Comparison of ENCODE assay signal across 28 cellular contexts in the genomic region with DNA sequence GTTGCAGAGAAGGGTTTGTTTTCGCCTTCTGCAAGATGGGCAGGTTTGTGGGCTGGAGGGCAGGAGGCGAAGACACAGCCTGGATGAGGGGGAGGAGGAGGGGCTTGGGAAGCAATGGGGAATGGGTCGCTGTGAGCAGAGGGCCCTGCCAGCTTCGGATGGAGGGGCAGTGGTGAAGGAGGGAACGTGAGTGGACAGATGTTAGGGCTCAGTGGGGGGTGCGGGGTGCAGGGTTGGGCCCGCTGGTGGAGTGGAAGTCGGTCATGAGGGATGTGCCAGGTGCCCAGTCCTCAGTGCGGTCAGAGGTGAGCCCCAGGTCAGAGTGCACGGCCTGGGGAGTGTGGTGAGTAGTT. TPM values are rescaled to one million over a fixed set of nuclear protein-coding genes. Genes with fewer than 3 reads are reported as not detected.
DNase-seq lines count a peak whose midpoint lies in the region; ATAC-seq, FAIRE-seq and TF ChIP-seq lines count a peak whose summit lies in the region.
"Had no signal": no experiment of that assay in that cellular context is flagged by ENCODE, and none has a peak within 500 bp of the region (broad histone marks: within the 10 kb centered on the region; RNA-seq: fewer than 3 reads in every experiment).

No MANE protein-coding gene starts in this region.

- no peaks in the 10 kb centered on the region for H3K36me3 ChIP-seq in BLaER1
- H3K36me3 ChIP-seq in OCI-LY1 (ENCODE audit: insufficient read depth, low read length): no peaks in the 10 kb centered on the region
- H3K36me3 ChIP-seq: ascending aorta, cardiac muscle cell, pancreas, uterus had no signal

- peaks cover 30% of the 10 kb centered on the region for H3K4me1 Mint-ChIP-seq in T-helper 2 cell treated with Interferon-gamma antibody and Interleukin-4, amounts not matched to agents 5 μg/mL and 100 μg/mL, for 36 hours (ENCODE audit: low read depth)
- peaks cover 13 to 56% of the 10 kb centered on the region in 2 donors for H3K4me1 Mint-ChIP-seq in natural killer cell

- H3F3A ChIP-seq in OCI-LY1 (ENCODE audit: insufficient read depth, low read length): no peaks in the 10 kb centered on the region

- no peaks in the 10 kb centered on the region for H3K27me3 ChIP-seq in BLaER1
- H3K27me3 ChIP-seq in OCI-LY1 (ENCODE audit: insufficient read depth, low read length): peaks cover 3% of the 10 kb centered on the region; the same call in 1 of the 2 replicates
- H3K27me3 ChIP-seq: ascending aorta, cardiac muscle cell, pancreas, uterus had no signal

- H3K9me3 ChIP-seq in BLaER1 (no peaks in the 10 kb centered on the region), OCI-LY1 (ENCODE audit: low read length) (no peaks in the 10 kb centered on the region)
- H3K9me3 ChIP-seq: ascending aorta, pancreas, uterus had no signal

- H3K4me3 ChIP-seq in BLaER1 (no peak overlapping the region), OCI-LY1 (ENCODE audit: low read depth, low read length, poor library complexity, severe bottlenecking) (no peak overlapping the region)
- H3K4me3 ChIP-seq: ascending aorta, cardiac muscle cell, pancreas, PC-9, uterus had no signal

- no peak for ATAC-seq in natural killer cell
- ATAC-seq: Right ventricle myocardium inferior had no signal

- no peak for FAIRE-seq in urothelium cell line (lab: Jason Lieb, UNC)
- FAIRE-seq: D721Med, H1, pancreas had no signal

- H3K79me2 ChIP-seq in OCI-LY1 (ENCODE audit: insufficient read depth, low read length): no peaks in the 10 kb centered on the region

- no peak for TF ChIP-seq CTCF in OCI-LY1 (IDR thresholded peaks at IDR 0.05; ENCODE audit: low read length)
- TF ChIP-seq CTCF in natural killer cell (IDR thresholded peaks at IDR 0.05): no peak

- H3K27ac Mint-ChIP-seq in T-helper 2 cell treated with Interferon-gamma antibody and Interleukin-4, amounts not matched to agents 5 μg/mL and 100 μg/mL, for 36 hours: peak overlapping the region; percentile 26
- H3K27ac Mint-ChIP-seq in natural killer cell: no peak overlapping the region
- H3K27ac Mint-ChIP-seq: activated CD4-positive, alpha-beta T cell treated with anti-CD3 and anti-CD28 coated beads, Interleukin-2, amount 10 ng/mL, durations not matched to agents 24 days and 14 days; activated naive CD8-positive, alpha-beta T cell had no signal

- intact Hi-C loops in natural killer cell (cut with micrococcal nuclease): no loop called here

- H3K9me2 ChIP-seq in OCI-LY1 (ENCODE audit: low read depth, low read length): no peaks in the 10 kb centered on the region

- no peak overlapping the region for H2AFZ ChIP-seq in OCI-LY1 (ENCODE audit: low read length)
- H2AFZ ChIP-seq: PC-9 had no signal

- no peak for DNase-seq in T-helper 2 cell treated with Interferon-gamma antibody and Interleukin-4, amounts not matched to agents 5 μg/mL and 100 μg/mL, for 36 hours (ENCODE audit: low spot score)
- DNase-seq in T-helper 2 cell (no peak), natural killer cell (peak; percentile 14), urothelium cell line (ENCODE audit: low spot score) (no peak), NCI-H2227 (lab: John Stamatoyannopoulos, UW; ENCODE audit: unreplicated experiment) (no peak), NCI-H1417 (lab: John Stamatoyannopoulos, UW) (no peak)
- DNase-seq: 8988T; activated CD4-positive, alpha-beta T cell treated with anti-CD3 and anti-CD28 coated beads, Interleukin-2, amount 10 ng/mL, durations not matched to agents 24 days and 14 days; cortex of kidney; effector memory CD8-positive, alpha-beta T cell; left colon; NCI-H2029; NCI-H524 treated with DMSO at 0.1 percent for 48 hours; PC-9; stimulated activated naive CD4-positive, alpha-beta T cell; T-helper 9 cell; uterus had no signal

- H3K4me2 ChIP-seq in BLaER1: peak overlapping the region; percentile 40
- no peak overlapping the region for H3K4me2 ChIP-seq in OCI-LY1 (ENCODE audit: low read length)
- H3K4me2 ChIP-seq: PC-9 had no signal

- no peaks in the 10 kb centered on the region for H3K9me3 Mint-ChIP-seq in T-helper 2 cell treated with Interferon-gamma antibody and Interleukin-4, amounts not matched to agents 5 μg/mL and 100 μg/mL, for 36 hours
- no peaks in the 10 kb centered on the region for H3K9me3 Mint-ChIP-seq in natural killer cell
- H3K9me3 Mint-ChIP-seq: activated CD4-positive, alpha-beta T cell treated with anti-CD3 and anti-CD28 coated beads, Interleukin-2, amount 10 ng/mL, durations not matched to agents 24 days and 14 days; effector memory CD8-positive, alpha-beta T cell; nephron had no signal

- H3K27ac ChIP-seq in BLaER1 (no peak overlapping the region; the same call in 1 of the 2 replicates), OCI-LY1 (ENCODE audit: low read depth, low read length, poor library complexity, severe bottlenecking) (peak overlapping the region; percentile 70)
- H3K27ac ChIP-seq: ascending aorta, cardiac muscle cell, pancreas, PC-9, uterus had no signal

- H3K4me3 Mint-ChIP-seq in T-helper 2 cell treated with Interferon-gamma antibody and Interleukin-4, amounts not matched to agents 5 μg/mL and 100 μg/mL, for 36 hours: no peak overlapping the region
- H3K4me3 Mint-ChIP-seq in natural killer cell: no peak overlapping the region
- H3K4me3 Mint-ChIP-seq: activated CD4-positive, alpha-beta T cell treated with anti-CD3 and anti-CD28 coated beads, Interleukin-2, amount 10 ng/mL, durations not matched to agents 24 days and 14 days; activated naive CD8-positive, alpha-beta T cell; effector memory CD8-positive, alpha-beta T cell; nephron had no signal

- H3K9ac ChIP-seq in BLaER1 (no peak overlapping the region), OCI-LY1 (ENCODE audit: low read length) (no peak overlapping the region)

- H3K27me3 Mint-ChIP-seq in T-helper 2 cell treated with Interferon-gamma antibody and Interleukin-4, amounts not matched to agents 5 μg/mL and 100 μg/mL, for 36 hours (ENCODE audit: low read depth): no peaks in the 10 kb centered on the region
- peaks cover 7 to 12% of the 10 kb centered on the region in 2 donors for H3K27me3 Mint-ChIP-seq in natural killer cell (ENCODE audit: low read depth in 2 of 2)
- H3K27me3 Mint-ChIP-seq: activated CD4-positive, alpha-beta T cell treated with anti-CD3 and anti-CD28 coated beads, Interleukin-2, amount 10 ng/mL, durations not matched to agents 24 days and 14 days; activated naive CD8-positive, alpha-beta T cell had no signal

- H3K36me3 Mint-ChIP-seq in T-helper 2 cell treated with Interferon-gamma antibody and Interleukin-4, amounts not matched to agents 5 μg/mL and 100 μg/mL, for 36 hours (ENCODE audit: low read depth): no peaks in the 10 kb centered on the region
- H3K36me3 Mint-ChIP-seq in natural killer cell: no peaks in the 10 kb centered on the region
- H3K36me3 Mint-ChIP-seq: activated naive CD8-positive, alpha-beta T cell had no signal

- peaks cover 60% of the 10 kb centered on the region for H3K4me1 ChIP-seq in BLaER1
- H3K4me1 ChIP-seq in OCI-LY1 (ENCODE audit: insufficient read depth, low read length, severe bottlenecking): peaks cover 47% of the 10 kb centered on the region
- H3K4me1 ChIP-seq: ascending aorta, pancreas, uterus had no signal

- H4K20me1 ChIP-seq in BLaER1 (no peaks in the 10 kb centered on the region), OCI-LY1 (ENCODE audit: insufficient read depth, low read length) (no peaks in the 10 kb centered on the region)

RNA-seq across cellular contexts. Expression of gene ABCG1, which starts 55.5 kb away (rescaled TPM):
- total RNA-seq in natural killer cell: 10 to 100 TPM; 10.4 to 14.7 (median 13.8) TPM
- total RNA-seq: epithelial cell of proximal tubule had no signal
